14 cellular contexts compared by ENCODE assay signal in genomic region chr17:78163881-78164747, GRCh38. TPM values are rescaled to one million over a fixed set of nuclear protein-coding genes. Genes with fewer than 3 reads are reported as not detected.
DNase-seq lines count a peak whose midpoint lies in the region; ATAC-seq and TF ChIP-seq lines count a peak whose summit lies in the region.
"Had no signal": no experiment of that assay in that cellular context is flagged by ENCODE, and none has a peak within 500 bp of the region (broad histone marks: within the 10 kb centered on the region; RNA-seq: fewer than 3 reads in every experiment).

No MANE protein-coding gene starts in this region.

- ATAC-seq in GM21447 (IDR thresholded peaks at IDR 0.05; ENCODE audit: unreplicated experiment), result no peak

- peak; percentile 58 for DNase-seq in cerebellum (ENCODE audit: low spot score)
- peak; percentile 62 for DNase-seq in osteoblast (ENCODE audit: insufficient read length, low spot score, missing footprints)
- no peak for DNase-seq in activated naive CD4-positive, alpha-beta T cell treated with anti-CD3 and anti-CD28 coated beads, Interleukin-2, amount 10 ng/mL, durations not matched to agents 7 days and 5 days
- DNase-seq in MG63, result no peak
- no peak for DNase-seq in stimulated activated CD4-positive, alpha-beta T cell treated with anti-CD3 and anti-CD28 coated beads, Interleukin-2, amount 100 ng/mL, for 48 hours
- DNase-seq: CD4-positive, alpha-beta T cell; NCI-H774; SJCRH30 had no signal

- no peaks in the 10 kb centered on the region for H4K20me1 ChIP-seq in osteoblast (ENCODE audit: insufficient read depth, low read length)

- H3K36me3 ChIP-seq in osteoblast (ENCODE audit: insufficient read depth, low read length) (no peaks in the 10 kb centered on the region), MG63 (no peaks in the 10 kb centered on the region)
- H3K36me3 ChIP-seq: SJCRH30 had no signal

- H2AFZ ChIP-seq in osteoblast (ENCODE audit: low read length), result no peak overlapping the region

- TF ChIP-seq RAD21 in Ishikawa (IDR thresholded peaks at IDR 0.05; ENCODE audit: low read depth), result no peak

- CTCF ChIA-PET in activated naive CD4-positive, alpha-beta T cell treated with anti-CD3 and anti-CD28 coated beads, Interleukin-2, amount 10 ng/mL, durations not matched to agents 7 days and 5 days (lab: Charles Lee), result interaction anchor here (1.1 to 1.4 kb wide), 2 partner anchors 12 to 21 kb away, joined by 3 to 5 read pairs; no protein-coding TSS in a partner anchor

- peak overlapping the region; percentile 36 for H3K27ac ChIP-seq in C4-2B
- H3K27ac ChIP-seq in osteoblast (ENCODE audit: low read depth, low read length), result no peak overlapping the region
- H3K27ac ChIP-seq: SJCRH30 had no signal

- H3K27me3 Mint-ChIP-seq in activated naive CD4-positive, alpha-beta T cell treated with anti-CD3 and anti-CD28 coated beads, Interleukin-2, amount 10 ng/mL, durations not matched to agents 7 days and 5 days, result peaks cover 36% of the 10 kb centered on the region
- H3K27me3 Mint-ChIP-seq: CD4-positive, alpha-beta T cell had no signal

- H3K4me3 Mint-ChIP-seq in activated naive CD4-positive, alpha-beta T cell treated with anti-CD3 and anti-CD28 coated beads, Interleukin-2, amount 10 ng/mL, durations not matched to agents 7 days and 5 days, result no peak overlapping the region
- H3K4me3 Mint-ChIP-seq: CD4-positive, alpha-beta T cell had no signal

- TF ChIP-seq CTCF in C4-2B (conservative IDR thresholded peaks at IDR 0.05) (no peak), osteoblast (IDR thresholded peaks at IDR 0.05; ENCODE audit: extremely low read depth, low read depth, low read length) (no peak)

- H3K79me2 ChIP-seq in osteoblast (ENCODE audit: insufficient read depth, low read length), result no peaks in the 10 kb centered on the region

- H3K27ac Mint-ChIP-seq in activated naive CD4-positive, alpha-beta T cell treated with anti-CD3 and anti-CD28 coated beads, Interleukin-2, amount 10 ng/mL, durations not matched to agents 7 days and 5 days, result no peak overlapping the region
- H3K27ac Mint-ChIP-seq: CD4-positive, alpha-beta T cell had no signal

- no peak for TF ChIP-seq EP300 in Ishikawa (IDR thresholded peaks at IDR 0.05; ENCODE audit: borderline replicate concordance)

- no peak overlapping the region for H3K4me2 ChIP-seq in osteoblast (ENCODE audit: insufficient read depth, low read length)

- H3K27me3 ChIP-seq in osteoblast (ENCODE audit: insufficient read depth, low read length) (no peaks in the 10 kb centered on the region), MG63 (no peaks in the 10 kb centered on the region)
- H3K27me3 ChIP-seq: SJCRH30 had no signal

- H3K9me3 ChIP-seq in osteoblast (ENCODE audit: low read depth, low read length), result no peaks in the 10 kb centered on the region
- no peaks in the 10 kb centered on the region for H3K9me3 ChIP-seq in MG63
- H3K9me3 ChIP-seq: SJCRH30 had no signal

- no peaks in the 10 kb centered on the region for H3K36me3 Mint-ChIP-seq in activated naive CD4-positive, alpha-beta T cell treated with anti-CD3 and anti-CD28 coated beads, Interleukin-2, amount 10 ng/mL, durations not matched to agents 7 days and 5 days

- peaks cover 4% of the 10 kb centered on the region for H3K4me1 ChIP-seq in osteoblast (ENCODE audit: insufficient read depth, low read length)
- H3K4me1 ChIP-seq: SJCRH30 had no signal

- no peak overlapping the region for H3K4me3 ChIP-seq in osteoblast (ENCODE audit: insufficient read depth, low read length)
- H3K4me3 ChIP-seq in MG63, result no peak overlapping the region
- H3K4me3 ChIP-seq: SJCRH30 had no signal

- no peaks in the 10 kb centered on the region for H3K4me1 Mint-ChIP-seq in activated naive CD4-positive, alpha-beta T cell treated with anti-CD3 and anti-CD28 coated beads, Interleukin-2, amount 10 ng/mL, durations not matched to agents 7 days and 5 days

- no peaks in the 10 kb centered on the region for H3K9me3 Mint-ChIP-seq in activated naive CD4-positive, alpha-beta T cell treated with anti-CD3 and anti-CD28 coated beads, Interleukin-2, amount 10 ng/mL, durations not matched to agents 7 days and 5 days
- H3K9me3 Mint-ChIP-seq: CD4-positive, alpha-beta T cell had no signal

TF ChIP-seq in Ishikawa, 13 proteins besides CTCF, POLR2A, EP300 and RAD21:
- TF ChIP-seq CEBPB (IDR thresholded peaks at IDR 0.05), result no peak
- peak; percentile 62 for TF ChIP-seq USF1 (IDR thresholded peaks at IDR 0.05)

RNA-seq across cellular contexts. Expression of gene SYNGR2, which starts 4.3 kb away (rescaled TPM):
- total RNA-seq in cerebellum (6.5 TPM), osteoblast (1.5 and 3.3 TPM in 2 replicates)
- 41.3 and 73.2 TPM in 2 replicates for total RNA-seq in MG63 (2014; rRNA removed; shearing (Covaris generic); ENCODE audit: low replicate concordance)

RNA-seq across cellular contexts. Expression of gene C17orf99, which starts 17.9 kb away (rescaled TPM):
- total RNA-seq in cerebellum (0.09 TPM), osteoblast (not detected in 2 replicates)
- total RNA-seq in MG63 (2014; rRNA removed; shearing (Covaris generic); ENCODE audit: low replicate concordance), result not detected in 2 replicates
- total RNA-seq: A673; CD4-positive, alpha-beta T cell; H4; NCI-H460; SJCRH30 had no signal

RNA-seq across cellular contexts. Expression of gene TK1, which starts 22.7 kb away (rescaled TPM):
- 9.6 TPM for total RNA-seq in cerebellum
- total RNA-seq in osteoblast, result 17.7 and 23.9 TPM in 2 replicates
- total RNA-seq in MG63 (2014; rRNA removed; shearing (Covaris generic); ENCODE audit: low replicate concordance), result 147 and 288 TPM in 2 replicates

RNA-seq across cellular contexts. Expression of gene AFMID, which starts 23.0 kb away (rescaled TPM):
- total RNA-seq in cerebellum (27.6 TPM), osteoblast (20.0 and 23.2 TPM in 2 replicates)
- total RNA-seq in MG63 (2014; rRNA removed; shearing (Covaris generic); ENCODE audit: low replicate concordance), result 49.6 and 74.8 TPM in 2 replicates

RNA-seq across cellular contexts. Expression of gene TMC8, which starts 33.5 kb away (rescaled TPM):
- 1.6 TPM for total RNA-seq in cerebellum
- not detected in 2 replicates for total RNA-seq in osteoblast
- total RNA-seq in MG63 (2014; rRNA removed; shearing (Covaris generic); ENCODE audit: low replicate concordance), result not detected in 2 replicates

Comparison
In these comparisons a context has a peak if more than half of its experiments do, and no peak if none do; other contexts are left out.
1. DNase-seq: peak in cerebellum (single experiment) and osteoblast (single experiment); none in activated naive CD4-positive, alpha-beta T cell treated with anti-CD3 and anti-CD28 coated beads, Interleukin-2, amount 10 ng/mL, durations not matched to agents 7 days and 5 days (single experiment), MG63 (single experiment) and stimulated activated CD4-positive, alpha-beta T cell treated with anti-CD3 and anti-CD28 coated beads, Interleukin-2, amount 100 ng/mL, for 48 hours (0 of 2).